In the genomic region with DNA sequence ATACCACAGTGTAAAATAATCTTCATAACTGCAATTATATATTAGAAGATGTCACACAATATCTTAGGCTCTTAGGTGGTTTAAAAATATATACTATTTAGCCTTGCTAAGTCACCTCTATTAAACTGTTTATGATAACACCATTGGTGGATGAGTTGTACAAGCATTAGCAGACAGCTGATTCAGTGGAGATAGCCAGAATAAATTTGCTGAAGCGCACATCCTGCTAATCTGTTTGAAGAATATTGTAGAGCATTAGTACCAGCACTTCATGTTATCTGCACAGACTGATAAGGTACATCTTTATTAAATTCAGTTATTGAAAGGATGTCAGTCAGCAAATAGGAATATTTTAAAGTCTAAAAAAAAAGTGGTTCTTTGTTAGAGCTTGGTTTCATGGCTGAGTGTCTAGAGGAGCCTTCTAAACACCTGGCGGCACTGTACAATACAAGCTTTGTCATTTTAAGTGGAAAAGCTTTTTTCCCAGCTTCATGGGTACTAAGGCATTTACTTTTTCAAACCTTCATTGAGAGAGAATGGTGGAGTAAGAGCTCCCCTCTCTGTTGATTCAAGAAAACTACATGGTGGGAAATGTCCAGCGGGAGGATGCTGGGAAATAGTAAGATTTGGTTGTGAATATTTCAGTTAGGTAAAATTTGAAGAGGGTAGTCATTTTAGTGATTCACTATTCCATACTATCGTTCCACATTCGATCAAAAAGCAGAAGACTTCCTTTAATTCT, we compare ENCODE assay signal across 9 cellular contexts.
DNase-seq lines count a peak whose midpoint lies in the region; ATAC-seq, FAIRE-seq and TF ChIP-seq lines count a peak whose summit lies in the region.
"Had no signal": no experiment of that assay in that cellular context is flagged by ENCODE, and none has a peak within 500 bp of the region (broad histone marks: within the 10 kb centered on the region; RNA-seq: fewer than 3 reads in every experiment).

No MANE protein-coding gene starts in this region.

- intact Hi-C loops in Panc1 (cut with micrococcal nuclease; ENCODE audit: unreplicated experiment) = no loop called here

- BruUV-seq in Panc1 (replicated peaks; lab: Mats Ljungman, UMichigan) = no TSS peak

- H3K27ac ChIP-seq in Panc1 (ENCODE audit: low read length) = no peak overlapping the region

- FAIRE-seq in A204.1 (lab: Jason Lieb, UNC) = peak; percentile 80

- H3K27me3 ChIP-seq in Panc1 (ENCODE audit: control insufficient read depth, insufficient read depth, low read length) = no peaks in the 10 kb centered on the region

- POLR2A ChIA-PET in Panc1 (lab: Charles Lee) = no interaction called here

- H3K36me3 ChIP-seq in Panc1 (ENCODE audit: control insufficient read depth, insufficient read depth, low read length) = no peaks in the 10 kb centered on the region; the same call in 1 of the 2 replicates

- CTCF ChIA-PET in Panc1 (lab: Charles Lee) = interaction anchor here (0.7 kb wide), 1 partner anchor 984 kb away, joined by 3 read pairs; no protein-coding TSS in a partner anchor

- TF ChIP-seq CTCF in GM12865 (IDR thresholded peaks at IDR 0.05; ENCODE audit: insufficient read depth, low read depth, low read length, missing control alignments) (peak; percentile 8), Panc1 (IDR thresholded peaks at IDR 0.05) (peak; percentile 12; the same call in 1 of the 2 replicates)

- in situ Hi-C loops in Panc1 (cut with HindIII; ENCODE audit: low pct_unique_long_range_greater_than_20kb, low sequenced_read_pairs) = no loop called here

- no peaks in the 10 kb centered on the region for H3K4me1 ChIP-seq in Panc1 (ENCODE audit: control insufficient read depth, insufficient read depth, low read length)

- H3K9me3 ChIP-seq in Panc1 (ENCODE audit: control insufficient read depth, insufficient read depth, low read depth, low read length) = no peaks in the 10 kb centered on the region

- no peak for ATAC-seq in Panc1
- ATAC-seq in HG02678 (IDR thresholded peaks at IDR 0.05; ENCODE audit: unreplicated experiment) = no peak
- ATAC-seq in GM21786 (IDR thresholded peaks at IDR 0.05; ENCODE audit: unreplicated experiment) = no peak

- DNase-seq in GM12865 (ENCODE audit: low read depth) = peak; percentile 10
- no peak for DNase-seq in Panc1 (ENCODE audit: low read depth, low spot score)
- DNase-seq in globus pallidus (ENCODE audit: low spot score) = peak; percentile 45
- DNase-seq in HT-29 (ENCODE audit: low spot score) = no peak
- no peak for DNase-seq in NCI-H774 (lab: John Stamatoyannopoulos, UW)
- DNase-seq: NK-92 treated with Interleukin-12 subunit alpha and Interleukin-12 subunit beta, amount 100 ng/mL, for 24 hours had no signal

- H3K4me3 ChIP-seq in GM12865 (ENCODE audit: low read depth, low read length) (no peak overlapping the region), Panc1 (ENCODE audit: low read depth in 2 of 2, low read length in 2 of 2) (no peak overlapping the region)

Comparison
In these comparisons a context has a peak if more than half of its experiments do, and no peak if none do; other contexts are left out.
1. DNase-seq: peak in GM12865 (single experiment) and globus pallidus (single experiment); none in Panc1 (single experiment), HT-29 (single experiment) and NCI-H774 (single experiment).